In genomic region chr17:17018612-17019429, GRCh38 we compare ENCODE assay signal across 14 cellular contexts. TPM values are rescaled to one million over a fixed set of nuclear protein-coding genes. Genes with fewer than 3 reads are reported as not detected.
DNase-seq lines count a peak whose midpoint lies in the region; ATAC-seq and TF ChIP-seq lines count a peak whose summit lies in the region.
"Had no signal": no experiment of that assay in that cellular context is flagged by ENCODE, and none has a peak within 500 bp of the region (broad histone marks: within the 10 kb centered on the region; RNA-seq: fewer than 3 reads in every experiment).

No MANE protein-coding gene starts in this region.

- no peaks in the 10 kb centered on the region for H3K27me3 Mint-ChIP-seq in T-helper 17 cell

- H3K4me3 Mint-ChIP-seq in T-helper 17 cell: no peak overlapping the region
- H3K4me3 Mint-ChIP-seq: GM23338 had no signal

- peak overlapping the region; percentile 11 for H3K27ac Mint-ChIP-seq in T-helper 17 cell
- H3K27ac Mint-ChIP-seq: GM23338 had no signal

- H3K4me3 ChIP-seq in upper lobe of right lung: no peak overlapping the region
- H3K4me3 ChIP-seq: GM23338, SJSA1, tibial artery had no signal

- TF ChIP-seq CTCF in upper lobe of right lung (IDR thresholded peaks at IDR 0.05): no peak

- H3K4me1 ChIP-seq in upper lobe of right lung: peaks cover 27% of the 10 kb centered on the region

- no peaks in the 10 kb centered on the region for H3K36me3 Mint-ChIP-seq in T-helper 17 cell (ENCODE audit: low read depth)

- H3K27ac ChIP-seq in upper lobe of right lung: peak overlapping the region; percentile 70
- H3K27ac ChIP-seq: tibial artery had no signal

- intact Hi-C loops in cardiac septum (cut with DNase I) (no loop called here), left cardiac atrium (cut with DNase I) (no loop called here), upper lobe of right lung (cut with DNase I) (no loop called here)

- no peaks in the 10 kb centered on the region for H3K36me3 ChIP-seq in upper lobe of right lung
- H3K36me3 ChIP-seq: SJSA1, tibial artery had no signal

- peak; percentile 39 for DNase-seq in cardiac septum (ENCODE audit: low spot score)
- no peak for DNase-seq in left cardiac atrium
- no peak for DNase-seq in T-helper 17 cell
- DNase-seq in left lobe of liver (ENCODE audit: low spot score): no peak
- peak; percentile 90 for DNase-seq in upper lobe of right lung
- DNase-seq in midbrain (lab: John Stamatoyannopoulos, UW): no peak
- no peak for DNase-seq in NCI-H2171 (lab: John Stamatoyannopoulos, UW)
- DNase-seq: activated CD4-positive, alpha-beta T cell treated with anti-CD3 and anti-CD28 coated beads for 1 hour had no signal

- ATAC-seq in left cardiac atrium (no peak), T-helper 17 cell (no peak), left lobe of liver (peak; percentile 39), upper lobe of right lung (peak; percentile 86), GM18861 (IDR thresholded peaks at IDR 0.05; ENCODE audit: unreplicated experiment) (no peak)
- ATAC-seq: GM23338 had no signal

- H3K9me3 ChIP-seq in T-helper 17 cell (ENCODE audit: control insufficient read depth, low read length, poor library complexity, severe bottlenecking) (no peaks in the 10 kb centered on the region), upper lobe of right lung (no peaks in the 10 kb centered on the region)
- H3K9me3 ChIP-seq: SJSA1, tibial artery had no signal

- H3K4me1 Mint-ChIP-seq in T-helper 17 cell: peaks cover 35% of the 10 kb centered on the region

- no peaks in the 10 kb centered on the region for H3K27me3 ChIP-seq in upper lobe of right lung
- H3K27me3 ChIP-seq: SJSA1, tibial artery had no signal

RNA-seq across cellular contexts. Expression of gene MPRIP, which starts 23.4 kb away (rescaled TPM):
- total RNA-seq in cardiac septum: 554 TPM
- total RNA-seq in left cardiac atrium: 100 to 1,000 TPM; 247 to 329 TPM
- 100 to 1,000 TPM; 268 to 269 TPM for total RNA-seq in T-helper 17 cell
- 93.3 TPM for total RNA-seq in left lobe of liver
- total RNA-seq in upper lobe of right lung: 333 TPM

RNA-seq across cellular contexts. Expression of gene TNFRSF13B, which starts 46.9 kb away (rescaled TPM):
- total RNA-seq in cardiac septum (not detected), left cardiac atrium (not detected), T-helper 17 cell (1 to 10 TPM in 1 of 2 donors, not detected in 1; 1.1 TPM), left lobe of liver (not detected), upper lobe of right lung (not detected)
- total RNA-seq: frontal cortex, GM23338, lung microvascular endothelial cell, SJSA1 had no signal

Comparison
In these comparisons a context has a peak if more than half of its experiments do, and no peak if none do; other contexts are left out.
1. DNase-seq: peak in cardiac septum (single experiment) and upper lobe of right lung (single experiment); none in left cardiac atrium (single experiment), T-helper 17 cell (0 of 3), left lobe of liver (single experiment), midbrain (single experiment) and NCI-H2171 (single experiment).
2. ATAC-seq: peak in left lobe of liver (single experiment) and upper lobe of right lung (single experiment); none in left cardiac atrium (0 of 2), T-helper 17 cell (single experiment) and GM18861 (single experiment).